ENCODE assay signal across 22 cellular contexts in the genomic region with DNA sequence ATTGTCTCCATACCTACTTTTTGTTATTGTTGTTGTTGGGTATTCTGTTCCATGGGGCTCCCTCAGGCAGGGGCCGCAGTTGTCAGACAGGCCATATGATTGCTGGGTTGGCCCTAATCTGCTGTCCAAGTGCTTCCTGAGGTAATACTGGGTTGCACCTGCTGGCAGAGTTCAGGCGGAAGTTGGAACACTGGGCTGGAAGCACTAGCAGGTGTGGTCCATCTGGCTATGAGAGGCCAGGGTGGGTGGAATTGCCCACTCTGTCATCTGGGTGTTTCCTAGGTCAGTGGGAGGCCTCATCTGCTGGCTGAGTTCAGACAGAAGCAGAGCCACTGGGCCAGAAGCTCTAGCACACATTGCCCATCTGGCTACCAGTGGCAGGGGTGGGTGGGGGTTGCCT.
"Had no signal": no experiment of that assay in that cellular context is flagged by ENCODE, and none has a peak within 500 bp of the region (broad histone marks: within the 10 kb centered on the region; RNA-seq: fewer than 3 reads in every experiment).

No MANE protein-coding gene starts in this region.

- H3K36me3 ChIP-seq: cardiac muscle cell had no signal

- H3K27ac ChIP-seq: cardiac muscle cell, VCaP had no signal

- H3K4me3 ChIP-seq: cardiac muscle cell had no signal

- DNase-seq: activated CD4-positive, alpha-beta memory T cell treated with anti-CD3 and anti-CD28 coated beads, Interleukin-2, amount 10 ng/mL, durations not matched to agents 7 days and 5 days; activated CD4-positive, alpha-beta T cell treated with anti-CD3 and anti-CD28 coated beads for 36 hours; activated CD4-positive, alpha-beta T cell treated with anti-CD3 and anti-CD28 coated beads, Interleukin-2, amount 50 U/mL, for 1 hour; activated gamma-delta T cell; activated naive CD4-positive, alpha-beta T cell treated with anti-CD3 and anti-CD28 coated beads for 36 hours; activated T-cell treated with anti-CD3 and anti-CD28 coated beads for 4 hours; activated T-cell treated with anti-CD3 and anti-CD28 coated beads, Interleukin-2, amount 50 U/mL, for 48 hours; amygdala; Kasumi-1; NCI-H1105 treated with DMSO at 0.1 percent for 48 hours; NCI-H1436 treated with DMSO at 0.1 percent for 48 hours; NCI-H1930; NCI-H2171; NCI-H2227 treated with DMSO at 0.1 percent for 48 hours; NCI-H446 treated with DMSO at 0.1 percent for 48 hours; NCI-H526 treated with DMSO at 0.1 percent for 48 hours; PC-3; SIG-M5; T-helper 17 cell had no signal

- H3K27me3 ChIP-seq: cardiac muscle cell had no signal

- ATAC-seq: activated CD4-positive, alpha-beta T cell treated with anti-CD3 and anti-CD28 coated beads for 36 hours; activated T-helper 17 cell treated with anti-CD3 and anti-CD28 coated beads, Interleukin-2, amount 50 U/mL, for 72 hours; PC-3; T-helper 17 cell had no signal
